ENCODE assay signal across 2 cellular contexts in genomic region chr6:84046755-84047154, GRCh38.
TF ChIP-seq lines count a peak whose summit lies in the region.

No MANE protein-coding gene starts in this region.

TF ChIP-seq in GM23338, 12 proteins besides CTCF, POLR2A, EP300 and RAD21 (continued from another document):
- TF ChIP-seq REST (IDR thresholded peaks at IDR 0.05; ENCODE audit: unreplicated experiment) (no peak), ZNF462 (CRISPR knock-in tag; IDR thresholded peaks at IDR 0.05) (no peak)

TF ChIP-seq in HEK293, 187 proteins besides CTCF, POLR2A, EP300 and RAD21 (continued from another document):
- TF ChIP-seq REST (tag by site-specific recombination; IDR thresholded peaks at IDR 0.05) = no peak
